In the genomic region with DNA sequence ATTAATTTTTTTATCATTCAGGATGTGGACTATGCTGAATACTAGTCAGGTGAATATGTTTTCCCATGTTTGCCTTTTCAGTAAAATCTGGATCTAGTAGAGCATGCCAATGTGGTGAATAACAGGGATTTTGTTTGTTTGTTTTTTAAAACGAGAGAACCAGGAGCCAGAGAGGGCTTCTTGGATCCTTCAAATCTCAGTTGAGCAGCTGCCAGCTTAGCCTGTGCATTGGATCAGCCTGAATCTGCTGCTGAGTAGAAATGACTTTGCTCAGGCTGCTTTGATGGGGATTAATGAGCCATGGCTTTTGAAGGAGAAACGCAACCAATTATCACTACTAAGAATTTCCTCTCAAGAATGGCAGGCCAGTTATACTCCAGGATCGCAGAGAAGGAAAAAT, we compare ENCODE assay signal across 12 cellular contexts.
DNase-seq lines count a peak whose midpoint lies in the region; ATAC-seq lines count a peak whose summit lies in the region.
"Had no signal": no experiment of that assay in that cellular context is flagged by ENCODE, and none has a peak within 500 bp of the region (broad histone marks: within the 10 kb centered on the region; RNA-seq: fewer than 3 reads in every experiment).

No MANE protein-coding gene starts in this region.

- no peaks in the 10 kb centered on the region for H3K4me1 Mint-ChIP-seq in stimulated activated effector memory CD8-positive, alpha-beta T cell treated with anti-CD3 and anti-CD28 coated beads, Interleukin-12 subunit alpha, Interleukin-12 subunit beta, amount 100 ng/mL, for 72 hours

- H3K27ac Mint-ChIP-seq in stimulated activated effector memory CD8-positive, alpha-beta T cell treated with anti-CD3 and anti-CD28 coated beads, Interleukin-12 subunit alpha, Interleukin-12 subunit beta, amount 100 ng/mL, for 72 hours, result no peak overlapping the region
- H3K27ac Mint-ChIP-seq: activated naive CD4-positive, alpha-beta T cell treated with anti-CD3 and anti-CD28 coated beads, Interleukin-2, amount 50 U/mL, for 72 hours; dendritic cell treated with granulocyte-macrophage colony-stimulating factor and Interleukin-4, amounts not matched to agents 40 ng/mL and 50 ng/mL, for 4 days; T-helper 2 cell treated with Interferon-gamma antibody and Interleukin-4, amounts not matched to agents 5 μg/mL and 100 μg/mL, for 36 hours had no signal

- H3K9me3 Mint-ChIP-seq in stimulated activated effector memory CD8-positive, alpha-beta T cell treated with anti-CD3 and anti-CD28 coated beads, Interleukin-12 subunit alpha, Interleukin-12 subunit beta, amount 100 ng/mL, for 72 hours, result no peaks in the 10 kb centered on the region
- H3K9me3 Mint-ChIP-seq: activated naive CD4-positive, alpha-beta T cell treated with anti-CD3 and anti-CD28 coated beads, Interleukin-2, amount 50 U/mL, for 72 hours; dendritic cell treated with granulocyte-macrophage colony-stimulating factor and Interleukin-4, amounts not matched to agents 40 ng/mL and 50 ng/mL, for 4 days; T-helper 2 cell treated with Interferon-gamma antibody and Interleukin-4, amounts not matched to agents 5 μg/mL and 100 μg/mL, for 36 hours had no signal

- no peak overlapping the region for H3K4me3 Mint-ChIP-seq in stimulated activated effector memory CD8-positive, alpha-beta T cell treated with anti-CD3 and anti-CD28 coated beads, Interleukin-12 subunit alpha, Interleukin-12 subunit beta, amount 100 ng/mL, for 72 hours
- H3K4me3 Mint-ChIP-seq: dendritic cell treated with granulocyte-macrophage colony-stimulating factor and Interleukin-4, amounts not matched to agents 40 ng/mL and 50 ng/mL, for 4 days; T-helper 2 cell treated with Interferon-gamma antibody and Interleukin-4, amounts not matched to agents 5 μg/mL and 100 μg/mL, for 36 hours had no signal

- in situ Hi-C loops in KBM-7 (cut with MboI; ENCODE audit: low pct_unique_long_range_greater_than_20kb, low sequenced_read_pairs), result no loop called here

- H3K36me3 Mint-ChIP-seq in stimulated activated effector memory CD8-positive, alpha-beta T cell treated with anti-CD3 and anti-CD28 coated beads, Interleukin-12 subunit alpha, Interleukin-12 subunit beta, amount 100 ng/mL, for 72 hours, result no peaks in the 10 kb centered on the region
- H3K36me3 Mint-ChIP-seq: activated naive CD4-positive, alpha-beta T cell treated with anti-CD3 and anti-CD28 coated beads, Interleukin-2, amount 50 U/mL, for 72 hours had no signal

- ATAC-seq in HG03342 (IDR thresholded peaks at IDR 0.05; ENCODE audit: unreplicated experiment), result no peak
- ATAC-seq in stimulated activated effector memory CD8-positive, alpha-beta T cell treated with anti-CD3 and anti-CD28 coated beads, Interleukin-12 subunit alpha, Interleukin-12 subunit beta, amount 100 ng/mL, for 72 hours, result no peak
- ATAC-seq: activated naive CD4-positive, alpha-beta T cell treated with anti-CD3 and anti-CD28 coated beads, Interleukin-2, amount 50 U/mL, for 72 hours had no signal

- DNase-seq in COR-L47 (lab: John Stamatoyannopoulos, UW) (peak; percentile 1), NCI-H1092 (lab: John Stamatoyannopoulos, UW) (peak; percentile 92), NCI-H69 (lab: John Stamatoyannopoulos, UW) (peak; percentile 82), iris pigment epithelial cell (ENCODE audit: low read depth) (peak; percentile 12), occipital lobe (lab: John Stamatoyannopoulos, UW) (no peak), KBM-7 (no peak)
- no peak for DNase-seq in stimulated activated effector memory CD8-positive, alpha-beta T cell treated with anti-CD3 and anti-CD28 coated beads, Interleukin-12 subunit alpha, Interleukin-12 subunit beta, amount 100 ng/mL, for 72 hours (ENCODE audit: low spot score in 2 of 2)
- DNase-seq: Peyer's patch had no signal

Comparison
In these comparisons a context has a peak if more than half of its experiments do, and no peak if none do; other contexts are left out.
1. DNase-seq: peak in COR-L47 (single experiment), NCI-H1092 (single experiment), NCI-H69 (single experiment) and iris pigment epithelial cell (single experiment); none in occipital lobe (single experiment), stimulated activated effector memory CD8-positive, alpha-beta T cell treated with anti-CD3 and anti-CD28 coated beads, Interleukin-12 subunit alpha, Interleukin-12 subunit beta, amount 100 ng/mL, for 72 hours (0 of 2) and KBM-7 (single experiment).